Comparison of ENCODE assay signal across 1 cellular context in genomic region chr13:76991432-76991795, GRCh38.
A peak's percentile ranks its signal among the peaks of the same experiment; 100 is the strongest.
TF ChIP-seq lines count a peak whose summit lies in the region.

No MANE protein-coding gene starts in this region.

TF ChIP-seq in GM12878, 131 proteins besides CTCF, POLR2A, EP300 and RAD21 (continued from another document):
- TF ChIP-seq TCF12 (IDR thresholded peaks at IDR 0.05; ENCODE audit: low read depth, low read length) (peak; percentile 46; the same call in 1 of the 2 replicates), IRF4 (IDR thresholded peaks at IDR 0.05; ENCODE audit: low read depth, low read length) (peak; percentile 91), RELB (IDR thresholded peaks at IDR 0.05; ENCODE audit: low read depth) (peak; percentile 66), MYB (IDR thresholded peaks at IDR 0.05; ENCODE audit: borderline replicate concordance, low read depth, low read length) (no peak), PAX8 (IDR thresholded peaks at IDR 0.05) (no peak), ATF7 (IDR thresholded peaks at IDR 0.05; ENCODE audit: low read depth) (peak; percentile 80), CBX5 (IDR thresholded peaks at IDR 0.05; ENCODE audit: low read depth) (no peak; the same call in 1 of the 2 replicates), MYC (IDR thresholded peaks at IDR 0.05; ENCODE audit: insufficient read depth, insufficient read length, insufficient replicate concordance, low read length, severe bottlenecking) (no peak), MLLT1 (IDR thresholded peaks at IDR 0.05) (peak; percentile 89), BMI1 (IDR thresholded peaks at IDR 0.05; ENCODE audit: borderline replicate concordance) (0 out of 2 replicates have a peak, but pooled peaks have one; percentile 42), E2F8 (IDR thresholded peaks at IDR 0.05; ENCODE audit: low read depth, partially characterized antibody) (no peak), POU2F2 (IDR thresholded peaks at IDR 0.05; ENCODE audit: borderline replicate concordance, low read depth, low read length) (0 out of 3 replicates have a peak, but pooled peaks have one; percentile 23), MEF2A (IDR thresholded peaks at IDR 0.05; ENCODE audit: insufficient read depth, low read depth, low read length) (no peak), SIX5 (IDR thresholded peaks at IDR 0.05; ENCODE audit: low read depth, low read length, severe bottlenecking) (no peak), CHD2 (IDR thresholded peaks at IDR 0.05; ENCODE audit: borderline replicate concordance, low read depth, low read length) (0 out of 2 replicates have a peak, but pooled peaks have one; percentile 34), NKRF (conservative IDR thresholded peaks at IDR 0.05) (no peak; the same call in 1 of the 2 replicates), NR2F1 (conservative IDR thresholded peaks at IDR 0.05) (0 out of 2 replicates have a peak, but pooled peaks have one; percentile 21), ATF2 (IDR thresholded peaks at IDR 0.05; ENCODE audit: low read length) (no peak), ASH2L (IDR thresholded peaks at IDR 0.05; ENCODE audit: borderline replicate concordance, low read depth) (peak; percentile 69; the same call in 1 of the 2 replicates), NBN (IDR thresholded peaks at IDR 0.05) (peak; percentile 86), STAT1 (conservative IDR thresholded peaks at IDR 0.05) (no peak), CBX3 (IDR thresholded peaks at IDR 0.05; ENCODE audit: borderline replicate concordance, low read depth) (no peak), SREBF2 (IDR thresholded peaks at IDR 0.05; ENCODE audit: low read length) (no peak), MAX (IDR thresholded peaks at IDR 0.05; ENCODE audit: low read depth, low read length) (no peak), POLR2AphosphoS2 (IDR thresholded peaks at IDR 0.05; ENCODE audit: low read depth, low read length) (no peak), ZZZ3 (IDR thresholded peaks at IDR 0.05; ENCODE audit: control insufficient read depth, insufficient read length, low read depth) (no peak), REST (IDR thresholded peaks at IDR 0.05; ENCODE audit: low read depth, low read length) (no peak), SMC3 (IDR thresholded peaks at IDR 0.05; ENCODE audit: borderline replicate concordance, low read length) (no peak), ZNF687 (IDR thresholded peaks at IDR 0.05) (no peak), ZBTB40 (IDR thresholded peaks at IDR 0.05; ENCODE audit: borderline replicate concordance) (no peak)
